In the genomic region with DNA sequence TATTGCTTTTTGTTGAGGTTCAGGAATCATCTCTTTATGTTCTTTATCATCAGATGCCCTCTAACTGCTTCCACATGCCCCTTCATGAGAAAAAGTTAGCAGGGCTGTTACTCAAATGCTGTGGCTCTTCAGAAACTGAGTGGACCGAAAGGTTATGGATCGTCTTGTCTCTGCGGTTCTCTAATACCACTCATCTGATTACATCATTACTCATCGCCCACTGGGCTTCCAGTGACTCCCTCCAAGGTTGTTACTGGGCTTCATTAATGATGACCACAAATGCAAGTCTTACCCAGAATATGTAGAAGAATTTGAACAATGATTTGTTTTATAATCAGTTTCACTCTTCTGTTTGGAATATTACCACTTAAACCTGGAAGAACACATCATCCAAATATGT, we compare ENCODE assay signal across 18 cellular contexts.
A peak's percentile ranks its signal among the peaks of the same experiment; 100 is the strongest.
DNase-seq lines count a peak whose midpoint lies in the region; ATAC-seq and TF ChIP-seq lines count a peak whose summit lies in the region.
"Had no signal": no experiment of that assay in that cellular context is flagged by ENCODE, and none has a peak within 500 bp of the region (broad histone marks: within the 10 kb centered on the region; RNA-seq: fewer than 3 reads in every experiment).

No MANE protein-coding gene starts in this region.

- peak; percentile 55 for DNase-seq in AG10803 (ENCODE audit: low read depth)
- DNase-seq in GM03348 (ENCODE audit: low spot score): peak; percentile 61
- DNase-seq in RWPE1 (ENCODE audit: low spot score): peak; percentile 9
- peak; percentile 26 for DNase-seq in fibroblast of peridontal ligament (ENCODE audit: extremely low read depth)
- no peak for DNase-seq in T-helper 1 cell
- DNase-seq in cerebellar nuclear complex (lab: John Stamatoyannopoulos, UW): no peak
- DNase-seq in activated T-helper 2 cell treated with anti-CD3 and anti-CD28 coated beads, Interferon-gamma antibody, Interleukin-2, Interleukin-4, amounts not matched to agents 10 μg/mL and 5 μg/mL and 100 μg/mL, durations not matched to agents 14 hours and 24 hours and 36 hours (ENCODE audit: low spot score): no peak
- DNase-seq: CD8-positive, alpha-beta memory T cell; H9; KBM-7; NCI-H1092; NCI-H2107; NCI-H226; NCI-H526 treated with DMSO at 0.1 percent for 48 hours; SK-N-SH had no signal

- H3K9me3 Mint-ChIP-seq in activated T-helper 2 cell treated with anti-CD3 and anti-CD28 coated beads, Interferon-gamma antibody, Interleukin-2, Interleukin-4, amounts not matched to agents 10 μg/mL and 5 μg/mL and 100 μg/mL, durations not matched to agents 14 hours and 24 hours and 36 hours: no peaks in the 10 kb centered on the region
- H3K9me3 Mint-ChIP-seq: CD8-positive, alpha-beta memory T cell had no signal

- CTCF ChIA-PET in RWPE1 (lab: Yijun Ruan, JAX): no interaction called here

- H3K4me1 Mint-ChIP-seq in activated T-helper 2 cell treated with anti-CD3 and anti-CD28 coated beads, Interferon-gamma antibody, Interleukin-2, Interleukin-4, amounts not matched to agents 10 μg/mL and 5 μg/mL and 100 μg/mL, durations not matched to agents 14 hours and 24 hours and 36 hours (ENCODE audit: low read depth): no peaks in the 10 kb centered on the region
- H3K4me1 Mint-ChIP-seq: B cell; CD8-positive, alpha-beta memory T cell; H9 had no signal

- no peak overlapping the region for H3K4me3 ChIP-seq in AG10803 (ENCODE audit: low read length)

- H3K27me3 Mint-ChIP-seq in activated T-helper 2 cell treated with anti-CD3 and anti-CD28 coated beads, Interferon-gamma antibody, Interleukin-2, Interleukin-4, amounts not matched to agents 10 μg/mL and 5 μg/mL and 100 μg/mL, durations not matched to agents 14 hours and 24 hours and 36 hours (ENCODE audit: low read depth): peaks cover 9% of the 10 kb centered on the region

- no peaks in the 10 kb centered on the region for H3K36me3 Mint-ChIP-seq in activated T-helper 2 cell treated with anti-CD3 and anti-CD28 coated beads, Interferon-gamma antibody, Interleukin-2, Interleukin-4, amounts not matched to agents 10 μg/mL and 5 μg/mL and 100 μg/mL, durations not matched to agents 14 hours and 24 hours and 36 hours (ENCODE audit: low read depth)
- H3K36me3 Mint-ChIP-seq: CD8-positive, alpha-beta memory T cell had no signal

- H3K27ac Mint-ChIP-seq in activated T-helper 2 cell treated with anti-CD3 and anti-CD28 coated beads, Interferon-gamma antibody, Interleukin-2, Interleukin-4, amounts not matched to agents 10 μg/mL and 5 μg/mL and 100 μg/mL, durations not matched to agents 14 hours and 24 hours and 36 hours: no peak overlapping the region
- H3K27ac Mint-ChIP-seq: B cell; CD8-positive, alpha-beta memory T cell; H9 had no signal

- no peak for ATAC-seq in GM18870 (IDR thresholded peaks at IDR 0.05; ENCODE audit: unreplicated experiment)
- ATAC-seq: Right ventricle myocardium inferior had no signal

- no peak overlapping the region for H3K27ac ChIP-seq in RWPE1

- no peak for TF ChIP-seq CTCF in AG10803 (conservative IDR thresholded peaks at IDR 0.05; ENCODE audit: low read length)
- TF ChIP-seq CTCF in RWPE1 (conservative IDR thresholded peaks at IDR 0.05; ENCODE audit: low read depth): no peak

- no peak overlapping the region for H3K4me3 Mint-ChIP-seq in activated T-helper 2 cell treated with anti-CD3 and anti-CD28 coated beads, Interferon-gamma antibody, Interleukin-2, Interleukin-4, amounts not matched to agents 10 μg/mL and 5 μg/mL and 100 μg/mL, durations not matched to agents 14 hours and 24 hours and 36 hours (ENCODE audit: low read depth)
- H3K4me3 Mint-ChIP-seq: B cell; CD8-positive, alpha-beta memory T cell; H9 had no signal

- POLR2A ChIA-PET in RWPE1 (lab: Yijun Ruan, JAX; ENCODE audit: low non-redundant PET): no interaction called here

- intact Hi-C loops in activated T-helper 2 cell treated with anti-CD3 and anti-CD28 coated beads, Interferon-gamma antibody, Interleukin-2, Interleukin-4, amounts not matched to agents 10 μg/mL and 5 μg/mL and 100 μg/mL, durations not matched to agents 14 hours and 24 hours and 36 hours (cut with micrococcal nuclease): no loop called here

Comparison
In these comparisons a context has a peak if more than half of its experiments do, and no peak if none do; other contexts are left out.
1. DNase-seq: peak in AG10803 (single experiment), GM03348 (single experiment), RWPE1 (single experiment) and fibroblast of peridontal ligament (single experiment); none in T-helper 1 cell (0 of 5), cerebellar nuclear complex (0 of 2) and activated T-helper 2 cell treated with anti-CD3 and anti-CD28 coated beads, Interferon-gamma antibody, Interleukin-2, Interleukin-4, amounts not matched to agents 10 μg/mL and 5 μg/mL and 100 μg/mL, durations not matched to agents 14 hours and 24 hours and 36 hours (single experiment).